13 cellular contexts compared by ENCODE assay signal in the genomic region with DNA sequence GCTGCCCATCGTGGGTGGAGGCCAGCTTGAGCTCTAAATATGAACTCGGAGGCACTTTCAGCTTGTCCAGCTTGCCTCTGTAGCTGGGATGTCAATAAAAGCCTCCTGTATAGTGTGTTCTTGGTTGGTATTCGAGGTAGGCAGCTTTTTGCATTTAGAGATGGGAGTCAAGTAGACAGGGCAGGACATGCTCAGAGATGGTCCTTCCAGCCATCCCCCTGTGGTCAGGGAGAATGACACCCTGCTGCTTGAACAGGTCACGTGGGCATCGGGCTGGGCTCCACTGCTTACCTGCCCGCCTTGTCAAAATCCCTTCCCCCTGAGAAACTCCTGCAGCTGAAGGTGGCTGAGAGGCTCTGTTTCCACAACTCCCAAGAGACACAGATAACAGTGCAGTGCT.
A peak's percentile ranks its signal among the peaks of the same experiment; 100 is the strongest.
DNase-seq lines count a peak whose midpoint lies in the region; ATAC-seq and TF ChIP-seq lines count a peak whose summit lies in the region.
"Had no signal": no experiment of that assay in that cellular context is flagged by ENCODE, and none has a peak within 500 bp of the region (broad histone marks: within the 10 kb centered on the region; RNA-seq: fewer than 3 reads in every experiment).

No MANE protein-coding gene starts in this region.

- TF ChIP-seq CTCF in CD14-positive monocyte (IDR thresholded peaks at IDR 0.05) (no peak), WTC11 (IDR thresholded peaks at IDR 0.05) (no peak)

- intact Hi-C loops in CD14-positive monocyte (cut with micrococcal nuclease), result no loop called here

- CTCF ChIA-PET in WTC11 (lab: Charles Lee), result interaction anchor here (1.1 to 1.5 kb wide), 3 partner anchors 8 to 116 kb away, joined by 3 to 6 read pairs (median 4); no protein-coding TSS in a partner anchor

- H3K27me3 Mint-ChIP-seq in CD14-positive monocyte (ENCODE audit: low read depth in 3 of 3) (peaks cover 5 to 15% (median 8%) of the 10 kb centered on the region in 3 donors), WTC11 (ENCODE audit: low read depth) (no peaks in the 10 kb centered on the region; the same call in 1 of the 2 replicates), immature natural killer cell (ENCODE audit: low read depth in 3 of 3) (peaks cover 5 to 11% (median 5%) of the 10 kb centered on the region in 3 donors)

- ATAC-seq in WTC11, result no peak
- ATAC-seq in HG02798 (IDR thresholded peaks at IDR 0.05; ENCODE audit: poor library complexity, unreplicated experiment), result no peak

- H3K4me1 Mint-ChIP-seq in CD14-positive monocyte (no peaks in the 10 kb centered on the region), WTC11 (peaks cover 1% of the 10 kb centered on the region), immature natural killer cell (no peaks in the 10 kb centered on the region)

- H3K4me3 Mint-ChIP-seq in CD14-positive monocyte (no peak overlapping the region), WTC11 (no peak overlapping the region), immature natural killer cell (no peak overlapping the region)
- H3K4me3 Mint-ChIP-seq: CD4-positive, alpha-beta T cell had no signal

- H3K9me3 Mint-ChIP-seq in CD14-positive monocyte, result no peaks in the 10 kb centered on the region
- no peaks in the 10 kb centered on the region for H3K9me3 Mint-ChIP-seq in WTC11
- H3K9me3 Mint-ChIP-seq in immature natural killer cell, result no peaks in the 10 kb centered on the region
- H3K9me3 Mint-ChIP-seq: CD4-positive, alpha-beta T cell had no signal

- DNase-seq in CD14-positive monocyte (ENCODE audit: low spot score), result peak; percentile 21
- no peak for DNase-seq in WTC11 (ENCODE audit: low spot score)
- peak; percentile 22 for DNase-seq in islet precursor cell
- no peak for DNase-seq in immature natural killer cell
- no peak for DNase-seq in foreskin melanocyte
- DNase-seq: ACHN; BE2C; C1 segment of cervical spinal cord; Caco-2; CD4-positive, alpha-beta T cell; GM23248; IMR-90 had no signal

- H3K36me3 Mint-ChIP-seq in CD14-positive monocyte (no peaks in the 10 kb centered on the region), WTC11 (no peaks in the 10 kb centered on the region), immature natural killer cell (no peaks in the 10 kb centered on the region)

- H3K27ac Mint-ChIP-seq in CD14-positive monocyte (no peak overlapping the region), WTC11 (no peak overlapping the region), immature natural killer cell (no peak overlapping the region)
- H3K27ac Mint-ChIP-seq: CD4-positive, alpha-beta T cell had no signal

- POLR2A ChIA-PET in WTC11 (lab: Charles Lee), result no interaction called here

TF ChIP-seq in WTC11, 78 proteins besides CTCF, POLR2A, EP300 and RAD21:
- TF ChIP-seq, protein P1, sequence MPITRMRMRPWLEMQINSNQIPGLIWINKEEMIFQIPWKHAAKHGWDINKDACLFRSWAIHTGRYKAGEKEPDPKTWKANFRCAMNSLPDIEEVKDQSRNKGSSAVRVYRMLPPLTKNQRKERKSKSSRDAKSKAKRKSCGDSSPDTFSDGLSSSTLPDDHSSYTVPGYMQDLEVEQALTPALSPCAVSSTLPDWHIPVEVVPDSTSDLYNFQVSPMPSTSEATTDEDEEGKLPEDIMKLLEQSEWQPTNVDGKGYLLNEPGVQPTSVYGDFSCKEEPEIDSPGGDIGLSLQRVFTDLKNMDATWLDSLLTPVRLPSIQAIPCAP (CRISPR knock-in tag; IDR thresholded peaks at IDR 0.05), result no peak
- TF ChIP-seq, protein P2, sequence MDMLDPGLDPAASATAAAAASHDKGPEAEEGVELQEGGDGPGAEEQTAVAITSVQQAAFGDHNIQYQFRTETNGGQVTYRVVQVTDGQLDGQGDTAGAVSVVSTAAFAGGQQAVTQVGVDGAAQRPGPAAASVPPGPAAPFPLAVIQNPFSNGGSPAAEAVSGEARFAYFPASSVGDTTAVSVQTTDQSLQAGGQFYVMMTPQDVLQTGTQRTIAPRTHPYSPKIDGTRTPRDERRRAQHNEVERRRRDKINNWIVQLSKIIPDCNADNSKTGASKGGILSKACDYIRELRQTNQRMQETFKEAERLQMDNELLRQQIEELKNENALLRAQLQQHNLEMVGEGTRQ (CRISPR knock-in tag; IDR thresholded peaks at IDR 0.05), result 0 out of 2 replicates have a peak, but pooled peaks have one; percentile 26

Comparison
In these comparisons a context has a peak if more than half of its experiments do, and no peak if none do; other contexts are left out.
1. DNase-seq: peak in CD14-positive monocyte (single experiment) and islet precursor cell (single experiment); none in WTC11 (single experiment), immature natural killer cell (0 of 3) and foreskin melanocyte (single experiment).